In the genomic region with DNA sequence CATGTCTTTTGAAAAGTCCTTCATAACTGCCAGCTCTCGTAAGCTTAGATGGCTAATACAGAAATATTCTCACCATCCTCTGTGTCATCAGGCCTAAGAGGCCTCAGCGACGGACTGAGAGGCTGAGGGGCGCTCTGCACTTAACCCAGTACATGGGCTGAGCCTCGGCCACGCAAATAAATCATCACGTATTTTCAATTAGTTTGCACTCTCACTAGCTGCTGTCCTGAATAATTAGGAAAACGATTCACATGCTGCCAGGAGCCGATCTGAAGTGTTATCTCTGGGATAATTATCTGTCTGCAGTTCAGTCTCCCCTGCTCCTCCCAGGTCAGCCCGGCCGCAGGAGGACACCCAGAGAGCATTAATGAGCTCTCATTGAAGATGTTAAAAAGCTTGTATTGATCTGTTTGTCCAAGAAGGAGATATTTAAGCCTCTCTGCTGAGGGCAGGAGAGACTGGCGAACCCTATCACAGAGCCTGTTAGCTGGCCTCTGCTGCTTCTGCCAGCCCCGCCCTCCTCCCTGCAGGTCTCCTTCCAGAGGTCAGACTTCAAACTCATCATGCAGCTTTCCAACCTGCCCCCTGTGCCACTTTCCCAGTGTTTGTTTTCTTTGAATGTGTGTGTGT, we compare ENCODE assay signal across 15 cellular contexts.
DNase-seq lines count a peak whose midpoint lies in the region; ATAC-seq lines count a peak whose summit lies in the region.
"Had no signal": no experiment of that assay in that cellular context is flagged by ENCODE, and none has a peak within 500 bp of the region (broad histone marks: within the 10 kb centered on the region; RNA-seq: fewer than 3 reads in every experiment).

No MANE protein-coding gene starts in this region.

- ATAC-seq in GM21367 (IDR thresholded peaks at IDR 0.05; ENCODE audit: unreplicated experiment): no peak

- peaks cover 3% of the 10 kb centered on the region for H3K4me1 Mint-ChIP-seq in activated naive CD8-positive, alpha-beta T cell treated with anti-CD3 and anti-CD28 coated beads for 36 hours

- H3K36me3 Mint-ChIP-seq in activated naive CD8-positive, alpha-beta T cell treated with anti-CD3 and anti-CD28 coated beads for 36 hours: no peaks in the 10 kb centered on the region

- H3K27me3 Mint-ChIP-seq in activated naive CD8-positive, alpha-beta T cell treated with anti-CD3 and anti-CD28 coated beads for 36 hours: no peaks in the 10 kb centered on the region

- no peak overlapping the region for H3K4me3 Mint-ChIP-seq in activated naive CD8-positive, alpha-beta T cell treated with anti-CD3 and anti-CD28 coated beads for 36 hours
- H3K4me3 Mint-ChIP-seq: nephron had no signal

- no peaks in the 10 kb centered on the region for H3K9me3 Mint-ChIP-seq in activated naive CD8-positive, alpha-beta T cell treated with anti-CD3 and anti-CD28 coated beads for 36 hours
- H3K9me3 Mint-ChIP-seq: nephron had no signal

- H3K27ac Mint-ChIP-seq in activated naive CD8-positive, alpha-beta T cell treated with anti-CD3 and anti-CD28 coated beads for 36 hours: no peak overlapping the region

- peak; percentile 30 for DNase-seq in activated CD8-positive, alpha-beta memory T cell treated with anti-CD3 and anti-CD28 coated beads for 24 hours
- DNase-seq in activated CD8-positive, alpha-beta memory T cell treated with anti-CD3 and anti-CD28 coated beads, Interleukin-2, amount 50 U/mL, for 48 hours: no peak
- DNase-seq in NCI-H69 (lab: John Stamatoyannopoulos, UW) (peak; percentile 97), iPS-NIHi7 (ENCODE audit: extremely low spot score) (peak; percentile 48), cerebellar cortex (ENCODE audit: low spot score) (no peak), SHP77 treated with DMSO at 0.1 percent for 48 hours (lab: John Stamatoyannopoulos, UW) (no peak)
- no peak for DNase-seq in activated naive CD8-positive, alpha-beta T cell treated with anti-CD3 and anti-CD28 coated beads for 36 hours
- DNase-seq: activated CD4-positive, alpha-beta T cell treated with anti-CD3 and anti-CD28 coated beads for 4 hours; activated naive CD4-positive, alpha-beta T cell treated with Interleukin-2 at 50 U/mL for 16 hours; GOT3; Karpas-422; mammary epithelial cell; NCI-H1930 had no signal

Comparison
In these comparisons a context has a peak if more than half of its experiments do, and no peak if none do; other contexts are left out.
1. DNase-seq: peak in activated CD8-positive, alpha-beta memory T cell treated with anti-CD3 and anti-CD28 coated beads for 24 hours (single experiment), NCI-H69 (single experiment) and iPS-NIHi7 (single experiment); none in activated CD8-positive, alpha-beta memory T cell treated with anti-CD3 and anti-CD28 coated beads, Interleukin-2, amount 50 U/mL, for 48 hours (single experiment), cerebellar cortex (single experiment), SHP77 treated with DMSO at 0.1 percent for 48 hours (single experiment) and activated naive CD8-positive, alpha-beta T cell treated with anti-CD3 and anti-CD28 coated beads for 36 hours (single experiment).